In genomic region chr2:143110759-143111428, GRCh38 we compare ENCODE assay signal across 8 cellular contexts. TPM values are rescaled to one million over a fixed set of nuclear protein-coding genes. Genes with fewer than 3 reads are reported as not detected.
DNase-seq lines count a peak whose midpoint lies in the region; ATAC-seq, FAIRE-seq and TF ChIP-seq lines count a peak whose summit lies in the region.

No MANE protein-coding gene starts in this region.

- H3K27me3 Mint-ChIP-seq in CD4-positive, alpha-beta memory T cell = no peaks in the 10 kb centered on the region
- H3K27me3 Mint-ChIP-seq in activated CD4-positive, alpha-beta memory T cell treated with anti-CD3 and anti-CD28 coated beads for 36 hours = no peaks in the 10 kb centered on the region

- TF ChIP-seq EP300 in H1 (IDR thresholded peaks at IDR 0.05; ENCODE audit: borderline replicate concordance in 1 of 2, low read depth in 2 of 2, low read length in 2 of 2) = no peak

- no peak overlapping the region for H4K8ac ChIP-seq in H1 (ENCODE audit: extremely low read depth, insufficient read depth, low read length)

- H3K9me3 Mint-ChIP-seq in CD4-positive, alpha-beta memory T cell = no peaks in the 10 kb centered on the region
- no peaks in the 10 kb centered on the region for H3K9me3 Mint-ChIP-seq in activated CD4-positive, alpha-beta memory T cell treated with anti-CD3 and anti-CD28 coated beads for 36 hours
- no peaks in the 10 kb centered on the region for H3K9me3 Mint-ChIP-seq in stimulated activated effector memory CD8-positive, alpha-beta T cell treated with anti-CD3 and anti-CD28 coated beads, Interleukin-12 subunit alpha, Interleukin-12 subunit beta, amount 100 ng/mL, for 72 hours

- CTCF ChIA-PET in CD4-positive, alpha-beta memory T cell (lab: Charles Lee; ENCODE audit: partially characterized antibody) = interaction anchor here (0.7 to 7.5 kb wide), 35 partner anchors 10 to 292 kb away, joined by 3 to 129 read pairs (median 5); partner anchors contain the start of gene ARHGAP15
- CTCF ChIA-PET in activated CD4-positive, alpha-beta memory T cell treated with anti-CD3 and anti-CD28 coated beads for 36 hours (lab: Charles Lee) = interaction anchor here (0.6 to 6.2 kb wide), 43 partner anchors 8 to 470 kb away, joined by 3 to 108 read pairs (median 6); partner anchors contain the start of gene ARHGAP15
- CTCF ChIA-PET in H1 (lab: Charles Lee; ENCODE audit: partially characterized antibody) = interaction anchor here (0.6 to 5.7 kb wide), 32 partner anchors 10 to 1378 kb away, joined by 3 to 45 read pairs (median 4); no protein-coding TSS in a partner anchor

- H2BK20ac ChIP-seq in H1 (ENCODE audit: low read length) = no peak overlapping the region

- no peaks in the 10 kb centered on the region for H3K36me3 ChIP-seq in CD4-positive, alpha-beta memory T cell (ENCODE audit: insufficient read depth, low read length)
- H3K36me3 ChIP-seq in H1 (ENCODE audit: control insufficient read depth in 2 of 4, insufficient read depth in 4 of 4, low read length in 3 of 4) (no peaks in the 10 kb centered on the region), mucosa of descending colon (ENCODE audit: low read depth) (no peaks in the 10 kb centered on the region)

- no peak overlapping the region for H2BK12ac ChIP-seq in H1 (ENCODE audit: low read depth, low read length)

- H3K4me3 ChIP-seq in CD4-positive, alpha-beta memory T cell (ENCODE audit: low read length in 2 of 2) = no peak overlapping the region
- H3K4me3 ChIP-seq in H1 (ENCODE audit: extremely low read depth in 1 of 4, insufficient read depth in 2 of 4, low read depth in 3 of 4, low read length in 4 of 4) (no peak overlapping the region), mucosa of descending colon (no peak overlapping the region)

- no peak for TF ChIP-seq POLR2A in H1 (IDR thresholded peaks at IDR 0.05; ENCODE audit: control extremely low read depth in 1 of 2, low read depth in 2 of 2, low read length in 2 of 2)

- H2AK5ac ChIP-seq in H1 (ENCODE audit: low read depth, low read length) = no peak overlapping the region

- WGBS in H1 (ENCODE audit: extremely low coverage in 1 of 2, insufficient coverage in 1 of 2, insufficient read length in 1 of 2, insufficient replicate concordance in 2 of 2, low coverage in 1 of 2, low lambda C conversion rate in 2 of 2, missing lambda C conversion rate in 1 of 2), 2 experiments = 46% methylated on average over 6 of the region's 6 CpGs; no CpG with 5 or more reads in 1 of the 2 experiments

- H2BK120ac ChIP-seq in H1 (replicated peaks; ENCODE audit: low read depth, low read length) = no peak overlapping the region

- H3K27ac Mint-ChIP-seq in CD4-positive, alpha-beta memory T cell = peak overlapping the region in 6 of 7 donors; percentile 63 to 89 (median 74)
- H3K27ac Mint-ChIP-seq in activated CD4-positive, alpha-beta memory T cell treated with anti-CD3 and anti-CD28 coated beads for 36 hours = peak overlapping the region; percentile 86
- H3K27ac Mint-ChIP-seq in stimulated activated effector memory CD8-positive, alpha-beta T cell treated with anti-CD3 and anti-CD28 coated beads, Interleukin-12 subunit alpha, Interleukin-12 subunit beta, amount 100 ng/mL, for 72 hours = peak overlapping the region; percentile 86

- H3K79me1 ChIP-seq in H1 (ENCODE audit: low read depth, low read length) = no peaks in the 10 kb centered on the region

- H3K4ac ChIP-seq in H1 (replicated peaks; ENCODE audit: insufficient read length, low read depth, low read length) = no peak overlapping the region

- H4K5ac ChIP-seq in H1 (ENCODE audit: insufficient read length, low read depth, low read length) = no peak overlapping the region

- H3K18ac ChIP-seq in H1 (ENCODE audit: extremely low read depth, low read length) = no peak overlapping the region

- peaks cover 17 to 25% (median 21%) of the 10 kb centered on the region in 4 donors for H3K4me1 Mint-ChIP-seq in CD4-positive, alpha-beta memory T cell
- peaks cover 31% of the 10 kb centered on the region for H3K4me1 Mint-ChIP-seq in activated CD4-positive, alpha-beta memory T cell treated with anti-CD3 and anti-CD28 coated beads for 36 hours (ENCODE audit: low read depth)
- H3K4me1 Mint-ChIP-seq in stimulated activated effector memory CD8-positive, alpha-beta T cell treated with anti-CD3 and anti-CD28 coated beads, Interleukin-12 subunit alpha, Interleukin-12 subunit beta, amount 100 ng/mL, for 72 hours = peaks cover 14% of the 10 kb centered on the region

- no peaks in the 10 kb centered on the region for H3K23me2 ChIP-seq in H1 (ENCODE audit: low read depth, low read length)

- no peak overlapping the region for H2BK15ac ChIP-seq in H1 (ENCODE audit: low read length)

- peak overlapping the region; percentile 33 for H3K27ac ChIP-seq in CD4-positive, alpha-beta memory T cell (ENCODE audit: low read depth, low read length)
- no peak overlapping the region for H3K27ac ChIP-seq in H1 (ENCODE audit: low read depth, low read length)

- H3K36me3 Mint-ChIP-seq in CD4-positive, alpha-beta memory T cell = no peaks in the 10 kb centered on the region
- H3K36me3 Mint-ChIP-seq in activated CD4-positive, alpha-beta memory T cell treated with anti-CD3 and anti-CD28 coated beads for 36 hours = peaks cover 2% of the 10 kb centered on the region
- H3K36me3 Mint-ChIP-seq in stimulated activated effector memory CD8-positive, alpha-beta T cell treated with anti-CD3 and anti-CD28 coated beads, Interleukin-12 subunit alpha, Interleukin-12 subunit beta, amount 100 ng/mL, for 72 hours = no peaks in the 10 kb centered on the region

- peak overlapping the region in 5 of 8 donors; percentile 17 to 53 (median 42) for H3K4me3 Mint-ChIP-seq in CD4-positive, alpha-beta memory T cell
- H3K4me3 Mint-ChIP-seq in activated CD4-positive, alpha-beta memory T cell treated with anti-CD3 and anti-CD28 coated beads for 36 hours = peak overlapping the region; percentile 56
- peak overlapping the region; percentile 45 for H3K4me3 Mint-ChIP-seq in stimulated activated effector memory CD8-positive, alpha-beta T cell treated with anti-CD3 and anti-CD28 coated beads, Interleukin-12 subunit alpha, Interleukin-12 subunit beta, amount 100 ng/mL, for 72 hours

- H3K9ac ChIP-seq in H1 (replicated peaks in 1 of 4; ENCODE audit: extremely low read depth in 1 of 4, low read depth in 3 of 4, low read length in 3 of 4) = no peak overlapping the region

- H2AFZ ChIP-seq in H1 (ENCODE audit: low read length) = no peak overlapping the region

- POLR2A ChIA-PET in CD4-positive, alpha-beta memory T cell (lab: Charles Lee; ENCODE audit: partially characterized antibody) = interaction anchor here (1.0 to 4.7 kb wide), 10 partner anchors 10 to 179 kb away, joined by 3 to 63 read pairs (median 7); partner anchors contain the start of gene ARHGAP15
- POLR2A ChIA-PET in activated CD4-positive, alpha-beta memory T cell treated with anti-CD3 and anti-CD28 coated beads for 36 hours (lab: Charles Lee) = interaction anchor here (1.2 to 1.5 kb wide), 2 partner anchors 17 to 111 kb away, joined by 3 to 7 read pairs; no protein-coding TSS in a partner anchor
- POLR2A ChIA-PET in H1 (lab: Charles Lee; ENCODE audit: partially characterized antibody) = no interaction called here

- no peak overlapping the region for H4K91ac ChIP-seq in H1 (replicated peaks; ENCODE audit: insufficient read length, low read length)

- FAIRE-seq in H1 (lab: Jason Lieb, UNC) = peak; percentile 96

- H3K27me3 ChIP-seq in CD4-positive, alpha-beta memory T cell (ENCODE audit: insufficient read depth, low read length) = no peaks in the 10 kb centered on the region
- no peaks in the 10 kb centered on the region for H3K27me3 ChIP-seq in H1 (replicated peaks in 1 of 4; ENCODE audit: control insufficient read depth in 3 of 4, extremely low read depth in 1 of 4, insufficient read depth in 3 of 4, low read length in 3 of 4)

- H3K14ac ChIP-seq in H1 (ENCODE audit: insufficient read length) = no peak overlapping the region

- TF ChIP-seq CTCF in H1 (IDR thresholded peaks at IDR 0.05; ENCODE audit: control extremely low read depth in 1 of 3, insufficient read depth in 1 of 3, low read depth in 1 of 3, low read length in 3 of 3) = peak; percentile 26 to 77 (median 76)
- no peak for TF ChIP-seq CTCF in mucosa of descending colon (IDR thresholded peaks at IDR 0.05)

- peak; percentile 85 to 88 for TF ChIP-seq RAD21 in H1 (IDR thresholded peaks at IDR 0.05 in 1 of 2, conservative IDR thresholded peaks at IDR 0.05 in 1 of 2; ENCODE audit: low read depth in 2 of 2, low read length in 2 of 2)

- H3K23ac ChIP-seq in H1 (ENCODE audit: insufficient read length) = no peak overlapping the region

- H4K20me1 ChIP-seq in H1 (replicated peaks in 1 of 2; ENCODE audit: control insufficient read depth in 1 of 2, insufficient read depth in 2 of 2, low read length in 2 of 2) = no peaks in the 10 kb centered on the region

- no peak overlapping the region for H3K4me2 ChIP-seq in H1 (ENCODE audit: insufficient read depth in 1 of 2, low read depth in 2 of 2, low read length in 2 of 2)

- peaks cover 20% of the 10 kb centered on the region for H3K4me1 ChIP-seq in CD4-positive, alpha-beta memory T cell (ENCODE audit: insufficient read depth, low read length)
- no peaks in the 10 kb centered on the region for H3K4me1 ChIP-seq in H1 (replicated peaks in 1 of 4; ENCODE audit: control insufficient read depth in 3 of 4, insufficient read depth in 4 of 4, low read length in 3 of 4)
- H3K4me1 ChIP-seq in mucosa of descending colon (ENCODE audit: low read depth) = no peaks in the 10 kb centered on the region

- H3K79me2 ChIP-seq in H1 (ENCODE audit: control insufficient read depth in 1 of 2, insufficient read depth in 2 of 2, low read length in 2 of 2) = no peaks in the 10 kb centered on the region

- H3K9me3 ChIP-seq in CD4-positive, alpha-beta memory T cell (ENCODE audit: control insufficient read depth in 1 of 2, low read length in 2 of 2) = no peaks in the 10 kb centered on the region
- no peaks in the 10 kb centered on the region for H3K9me3 ChIP-seq in H1 (ENCODE audit: insufficient read depth in 2 of 2, low read depth in 1 of 2, low read length in 1 of 2)
- no peaks in the 10 kb centered on the region for H3K9me3 ChIP-seq in mucosa of descending colon

- peak; percentile 84 for ATAC-seq in HG03378 (IDR thresholded peaks at IDR 0.05; ENCODE audit: unreplicated experiment)
- peak; percentile 76 for ATAC-seq in mucosa of descending colon
- ATAC-seq in stimulated activated effector memory CD8-positive, alpha-beta T cell treated with anti-CD3 and anti-CD28 coated beads, Interleukin-12 subunit alpha, Interleukin-12 subunit beta, amount 100 ng/mL, for 72 hours = peak; percentile 90

- intact Hi-C loops in CD4-positive, alpha-beta memory T cell (cut with micrococcal nuclease) = loop anchor here (1.0 to 5.0 kb wide), 8 partner anchors 18 to 173 kb away; partner anchors contain the start of gene ARHGAP15
- intact Hi-C loops in activated CD4-positive, alpha-beta memory T cell treated with anti-CD3 and anti-CD28 coated beads for 36 hours (cut with micrococcal nuclease) = loop anchor here (1.0 to 5.0 kb wide), 8 partner anchors 18 to 148 kb away; partner anchors contain the start of gene ARHGAP15
- intact Hi-C loops in mucosa of descending colon (cut with DNase I, micrococcal nuclease) = loop anchor here (5.0 to 10.0 kb wide), 2 partner anchors 146 to 154 kb away; no protein-coding TSS in a partner anchor

- H3K56ac ChIP-seq in H1 (replicated peaks; ENCODE audit: insufficient read length, low read depth, low read length) = no peak overlapping the region

- H2BK5ac ChIP-seq in H1 (ENCODE audit: low read depth, low read length) = no peak overlapping the region

- DNase-seq in CD4-positive, alpha-beta memory T cell = peak; percentile 59 to 72 (median 67)
- DNase-seq in GM19240 (ENCODE audit: insufficient read length, low spot score) (peak; percentile 11), NCI-H526 treated with DMSO at 0.1 percent for 48 hours (lab: John Stamatoyannopoulos, UW) (peak; percentile 97), H1 (ENCODE audit: low read depth in 1 of 2, low spot score in 2 of 2) (peak; percentile 34 to 66), mucosa of descending colon (peak in 2 of 3 donors; percentile 29 to 71)
- peak; percentile 70 for DNase-seq in activated CD4-positive, alpha-beta memory T cell treated with anti-CD3 and anti-CD28 coated beads for 36 hours
- peak; percentile 47 to 77 for DNase-seq in stimulated activated effector memory CD8-positive, alpha-beta T cell treated with anti-CD3 and anti-CD28 coated beads, Interleukin-12 subunit alpha, Interleukin-12 subunit beta, amount 100 ng/mL, for 72 hours (ENCODE audit: low spot score in 2 of 2)

RNA-seq across cellular contexts. Expression of gene ARHGAP15, which starts 18.3 kb away (rescaled TPM):
- total RNA-seq in CD4-positive, alpha-beta memory T cell = 100 to 1,000 TPM; 218 to 225 TPM
- 100 to 1,000 TPM; 506 to 524 TPM for polyA plus RNA-seq in CD4-positive, alpha-beta memory T cell
- 10 to 100 TPM; 70.2 to 71.2 TPM for total RNA-seq in activated CD4-positive, alpha-beta memory T cell treated with anti-CD3 and anti-CD28 coated beads for 36 hours
- total RNA-seq in H1 (2021; fragmentation: NEBNext Ultra II Directional; extraction: Animal tissue kit (Norgen Biotek cat#: 25700)) = not detected in 2 replicates
- 0.03 TPM in 1 of 2 replicates, not detected in the other for polyA plus RNA-seq in H1 (2011; rRNA removed)
- not detected for polyA plus RNA-seq in H1 (2011; cell fraction: cytosol; rRNA removed)
- polyA plus RNA-seq in H1 (2011; cell fraction: nucleus; rRNA removed) = not detected
- polyA plus RNA-seq in H1 (2012, experiment 1 of 2) = 0.19 TPM in 1 of 4 replicates, not detected in the others
- polyA plus RNA-seq in H1 (2012, experiment 2 of 2) = not detected
- 0.02 TPM for polyA plus RNA-seq in H1 (2013, experiment 1 of 2)
- not detected for polyA plus RNA-seq in H1 (2013, experiment 2 of 2)
- polyA minus RNA-seq in H1 (2011; rRNA and poly(A)+ RNA removed) = not detected in 2 replicates
- polyA minus RNA-seq in H1 (2011; cell fraction: cytosol; rRNA and poly(A)+ RNA removed) = not detected
- 1.1 TPM for polyA minus RNA-seq in H1 (2011; cell fraction: nucleus; rRNA and poly(A)+ RNA removed)
- 1 to 10 TPM; 5.3 to 8.2 (median 5.8) TPM for total RNA-seq in mucosa of descending colon

Comparison
In these comparisons a context has a peak if more than half of its experiments do, and no peak if none do; other contexts are left out.
1. DNase-seq: peak in every context shown above with its lines; median percentile 97 in NCI-H526 treated with DMSO at 0.1 percent for 48 hours; 70 in activated CD4-positive, alpha-beta memory T cell treated with anti-CD3 and anti-CD28 coated beads for 36 hours; 67 in CD4-positive, alpha-beta memory T cell; 62 in stimulated activated effector memory CD8-positive, alpha-beta T cell treated with anti-CD3 and anti-CD28 coated beads, Interleukin-12 subunit alpha, Interleukin-12 subunit beta, amount 100 ng/mL, for 72 hours; 50 in H1; 50 in mucosa of descending colon; 11 in GM19240.
2. RNA of gene ARHGAP15, which starts 18.3 kb away (total RNA-seq): 218 to 225 TPM in CD4-positive, alpha-beta memory T cell and 70.2 to 71.2 TPM in activated CD4-positive, alpha-beta memory T cell treated with anti-CD3 and anti-CD28 coated beads for 36 hours; 5.3 to 8.2 TPM in mucosa of descending colon and not detected in H1; every median in the first group is over 4 times any median in the second.
3. Peak in every context shown above with its lines, with median percentiles within 50 percentile points of each other: H3K27ac Mint-ChIP-seq, H3K4me3 Mint-ChIP-seq and ATAC-seq.